In genomic region chr2:84866121-84866520, GRCh38 we compare ENCODE assay signal across 25 cellular contexts. TPM values are rescaled to one million over a fixed set of nuclear protein-coding genes. Genes with fewer than 3 reads are reported as not detected.
DNase-seq lines count a peak whose midpoint lies in the region; ATAC-seq, FAIRE-seq and TF ChIP-seq lines count a peak whose summit lies in the region.
"Had no signal": no experiment of that assay in that cellular context is flagged by ENCODE, and none has a peak within 500 bp of the region (broad histone marks: within the 10 kb centered on the region; RNA-seq: fewer than 3 reads in every experiment).

No MANE protein-coding gene starts in this region.

- H3K27ac ChIP-seq in suprapubic skin, result peak overlapping the region; percentile 59
- H3K27ac ChIP-seq: body of pancreas, C4-2B, lower lobe of right lung, pancreas, RWPE1, upper lobe of right lung had no signal

- no peaks in the 10 kb centered on the region for H3K36me3 ChIP-seq in suprapubic skin
- H3K36me3 ChIP-seq: lower lobe of right lung, pancreas, upper lobe of right lung had no signal

- TF ChIP-seq CTCF in fibroblast of the aortic adventitia (IDR thresholded peaks at IDR 0.05; ENCODE audit: insufficient read depth, low read length) (no peak), suprapubic skin (IDR thresholded peaks at IDR 0.05) (no peak), D721Med (IDR thresholded peaks at IDR 0.05; ENCODE audit: insufficient read depth, missing control alignments) (no peak)

- no peak for DNase-seq in activated naive CD4-positive, alpha-beta T cell treated with anti-CD3 and anti-CD28 coated beads, Interleukin-2, amount 50 U/mL, for 16 hours
- no peak for DNase-seq in T-cell
- DNase-seq in fibroblast of the aortic adventitia (ENCODE audit: low read depth), result peak; percentile 56
- DNase-seq in suprapubic skin (ENCODE audit: low spot score in 2 of 2), result no peak
- DNase-seq in D721Med (ENCODE audit: insufficient read length, low spot score), result no peak
- DNase-seq in NCI-H2196 (lab: John Stamatoyannopoulos, UW; ENCODE audit: unreplicated experiment), result no peak
- DNase-seq in superior temporal gyrus (ENCODE audit: extremely low spot score), result no peak
- DNase-seq: body of pancreas, cerebellar nuclear complex, kidney, lower lobe of right lung, mucosa of descending colon, MV-4-11, NCI-H146, NCI-H2107, NCI-H446, pancreas, retina had no signal

- TF ChIP-seq POLR2A in suprapubic skin (IDR thresholded peaks at IDR 0.05), result no peak

- no peak for FAIRE-seq in D721Med (lab: Jason Lieb, UNC)
- FAIRE-seq: H1, kidney, pancreas had no signal

- H3K4me1 ChIP-seq in suprapubic skin, result peaks cover 3% of the 10 kb centered on the region
- H3K4me1 ChIP-seq: body of pancreas, lower lobe of right lung, pancreas, upper lobe of right lung had no signal

- 58% methylated on average over 3 of the region's 3 CpGs for WGBS in suprapubic skin

- H3K36me3 Mint-ChIP-seq in activated naive CD4-positive, alpha-beta T cell treated with anti-CD3 and anti-CD28 coated beads, Interleukin-2, amount 50 U/mL, for 24 hours, result peaks cover 16% of the 10 kb centered on the region
- peaks cover 31% of the 10 kb centered on the region for H3K36me3 Mint-ChIP-seq in T-cell

- CTCF ChIA-PET in T-cell (lab: Charles Lee), result interaction anchor here in 1 of 2 donors (1.1 to 1.7 kb wide), 2 partner anchors 14 to 60 kb away, joined by 3 to 4 read pairs; partner anchors contain the start of gene TRABD2A

- no peak for ATAC-seq in T-cell (replicated peaks in 1 of 4)
- ATAC-seq: activated CD4-positive, CD25-positive, alpha-beta regulatory T cell treated with anti-CD3 and anti-CD28 coated beads, Interleukin-2, amount 50 U/mL, for 24 hours; body of pancreas; lower lobe of right lung; upper lobe of right lung had no signal

- no peaks in the 10 kb centered on the region for H3K27me3 ChIP-seq in suprapubic skin
- H3K27me3 ChIP-seq: body of pancreas, pancreas, upper lobe of right lung had no signal

- H3K4me3 ChIP-seq in fibroblast of the aortic adventitia (ENCODE audit: low read depth, low read length) (no peak overlapping the region), suprapubic skin (no peak overlapping the region)
- H3K4me3 ChIP-seq: body of pancreas, lower lobe of right lung, mucosa of descending colon, pancreas, smooth muscle cell, upper lobe of right lung had no signal

- H3K4me3 Mint-ChIP-seq in activated naive CD4-positive, alpha-beta T cell treated with anti-CD3 and anti-CD28 coated beads, Interleukin-2, amount 50 U/mL, for 24 hours, result no peak overlapping the region
- H3K4me3 Mint-ChIP-seq in T-cell, result peak overlapping the region in 1 of 3 donors; percentile 54

- POLR2A ChIA-PET in T-cell (lab: Charles Lee), result interaction anchor here in 1 of 2 donors (0.7 kb wide), 1 partner anchor 19 kb away, joined by 3 read pairs; no protein-coding TSS in a partner anchor

- no peaks in the 10 kb centered on the region for H3K9me3 Mint-ChIP-seq in activated naive CD4-positive, alpha-beta T cell treated with anti-CD3 and anti-CD28 coated beads, Interleukin-2, amount 50 U/mL, for 24 hours
- H3K9me3 Mint-ChIP-seq in T-cell, result no peaks in the 10 kb centered on the region

- TF ChIP-seq EP300 in suprapubic skin (IDR thresholded peaks at IDR 0.05), result no peak

- H3K4me1 Mint-ChIP-seq in activated naive CD4-positive, alpha-beta T cell treated with anti-CD3 and anti-CD28 coated beads, Interleukin-2, amount 50 U/mL, for 24 hours, result peaks cover 93% of the 10 kb centered on the region
- H3K4me1 Mint-ChIP-seq in T-cell, result peaks cover 89 to 92% (median 90%) of the 10 kb centered on the region in 3 donors

- H3K27ac Mint-ChIP-seq in activated naive CD4-positive, alpha-beta T cell treated with anti-CD3 and anti-CD28 coated beads, Interleukin-2, amount 50 U/mL, for 24 hours, result peak overlapping the region; percentile 97
- peak overlapping the region; percentile 97 to 98 for H3K27ac Mint-ChIP-seq in T-cell

- H3K27me3 Mint-ChIP-seq in activated naive CD4-positive, alpha-beta T cell treated with anti-CD3 and anti-CD28 coated beads, Interleukin-2, amount 50 U/mL, for 24 hours, result no peaks in the 10 kb centered on the region
- H3K27me3 Mint-ChIP-seq in T-cell, result no peaks in the 10 kb centered on the region

- H3K9me3 ChIP-seq in suprapubic skin, result no peaks in the 10 kb centered on the region
- H3K9me3 ChIP-seq: body of pancreas, lower lobe of right lung, mucosa of descending colon, pancreas, upper lobe of right lung had no signal

RNA-seq across cellular contexts. Expression of gene TRABD2A, which starts 14.8 kb away (rescaled TPM):
- 100 to 1,000 TPM in 3 of 5 donors, 10 to 100 TPM in 2; 77.3 to 219 (median 106) TPM for total RNA-seq in T-cell
- total RNA-seq in fibroblast of the aortic adventitia (ENCODE audit: low replicate concordance), result 0.33 and 1.6 TPM in 2 replicates
- 1 to 10 TPM in 2 of 4 donors, under 1 TPM in 1, not detected in 1; 0.68 to 2.4 (median 1.7) TPM for total RNA-seq in suprapubic skin
- total RNA-seq: smooth muscle cell had no signal

RNA-seq across cellular contexts. Expression of gene TMSB10, which starts 39.3 kb away (rescaled TPM):
- total RNA-seq in T-cell, result 1,000 to 10,000 TPM; 1,423 to 1,890 (median 1,689) TPM
- 3,849 and 4,291 TPM in 2 replicates for total RNA-seq in fibroblast of the aortic adventitia (ENCODE audit: low replicate concordance)
- 1,000 to 10,000 TPM in 2 of 4 donors, 100 to 1,000 TPM in 2; 859 to 1,108 (median 964) TPM for total RNA-seq in suprapubic skin

Comparison
In these comparisons a context has a peak if more than half of its experiments do, and no peak if none do; other contexts are left out.
1. RNA of gene TRABD2A, which starts 14.8 kb away (total RNA-seq): 77.3 to 219 TPM in T-cell; 0.68 to 2.4 TPM in suprapubic skin and 0.33 to 1.6 TPM in fibroblast of the aortic adventitia; every median in the first group is over 10 times any median in the second.